26 cellular contexts compared by ENCODE assay signal in the genomic region with DNA sequence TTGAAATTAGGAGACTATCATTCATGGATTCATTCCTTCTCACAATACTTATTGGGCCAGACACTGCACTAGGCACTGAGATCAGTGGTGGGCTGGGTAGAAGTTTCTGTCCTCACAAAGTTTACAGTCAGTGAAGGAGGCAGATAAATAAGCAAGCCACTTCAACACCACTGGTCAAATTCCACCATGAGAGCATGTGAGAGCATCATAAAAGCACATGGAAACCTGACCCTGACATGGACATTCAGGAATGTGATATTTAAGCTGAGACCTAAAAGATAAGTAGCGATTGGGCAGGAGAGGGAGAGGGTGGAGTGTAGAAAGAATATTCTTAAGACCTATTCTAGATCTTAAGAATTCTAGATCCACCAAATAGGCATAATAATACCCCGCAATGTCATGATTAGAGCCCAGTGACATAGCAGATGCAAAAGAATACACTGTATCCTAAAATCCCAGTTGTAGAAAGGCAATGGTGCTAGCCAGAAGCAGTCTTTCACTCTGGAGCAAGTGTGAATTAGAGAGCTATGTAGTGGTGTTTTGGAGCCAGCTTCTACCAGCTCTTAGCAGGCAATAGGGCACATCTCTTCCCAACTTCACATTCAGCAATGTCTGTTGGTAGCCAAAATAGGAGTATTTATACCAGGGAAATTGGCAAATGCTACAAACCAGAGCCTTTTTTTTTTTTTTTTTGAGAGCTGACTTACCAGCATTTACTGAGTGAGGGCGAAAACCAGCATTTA. TPM values are rescaled to one million over a fixed set of nuclear protein-coding genes. Genes with fewer than 3 reads are reported as not detected.
A peak's percentile ranks its signal among the peaks of the same experiment; 100 is the strongest.
DNase-seq lines count a peak whose midpoint lies in the region; ATAC-seq and TF ChIP-seq lines count a peak whose summit lies in the region.
"Had no signal": no experiment of that assay in that cellular context is flagged by ENCODE, and none has a peak within 500 bp of the region (broad histone marks: within the 10 kb centered on the region; RNA-seq: fewer than 3 reads in every experiment).

No MANE protein-coding gene starts in this region.

- no peaks in the 10 kb centered on the region for H4K20me1 ChIP-seq in PC-9 (ENCODE audit: insufficient read depth)

- no peaks in the 10 kb centered on the region for H3K9me3 Mint-ChIP-seq in nephron
- H3K9me3 Mint-ChIP-seq: activated T-cell treated with anti-CD3 and anti-CD28 coated beads, Interleukin-2, amount 50 U/mL, for 4 hours; nephron progenitor cell had no signal

- TF ChIP-seq CTCF in left ventricle myocardium inferior (IDR thresholded peaks at IDR 0.05; ENCODE audit: borderline replicate concordance) (no peak), PC-9 (conservative IDR thresholded peaks at IDR 0.05) (no peak), nephron (IDR thresholded peaks at IDR 0.05; ENCODE audit: unreplicated experiment in 3 of 3) (no peak), upper lobe of right lung (IDR thresholded peaks at IDR 0.05) (no peak)

- H3K9me3 ChIP-seq in left ventricle myocardium inferior (replicated peaks) (no peaks in the 10 kb centered on the region), PC-9 (ENCODE audit: insufficient read depth, low read depth) (no peaks in the 10 kb centered on the region), upper lobe of right lung (no peaks in the 10 kb centered on the region)
- H3K9me3 ChIP-seq: HAP-1, MG63, transverse colon had no signal

- no peaks in the 10 kb centered on the region for H3K36me3 ChIP-seq in left ventricle myocardium inferior
- H3K36me3 ChIP-seq in PC-9 (ENCODE audit: low read depth) = no peaks in the 10 kb centered on the region
- H3K36me3 ChIP-seq in upper lobe of right lung = no peaks in the 10 kb centered on the region
- H3K36me3 ChIP-seq: HAP-1, MG63, transverse colon had no signal

- no peaks in the 10 kb centered on the region; the same call in 1 of the 2 replicates for H3K79me2 ChIP-seq in PC-9 (ENCODE audit: low read depth)
- H3K79me2 ChIP-seq: parathyroid adenoma had no signal

- peaks cover 26% of the 10 kb centered on the region for H3K4me1 Mint-ChIP-seq in nephron

- H3K36me3 Mint-ChIP-seq in nephron (ENCODE audit: low read depth) = no peaks in the 10 kb centered on the region

- intact Hi-C loops in left ventricle myocardium inferior (cut with micrococcal nuclease) = no loop called here
- intact Hi-C loops in cardiac septum (cut with DNase I) = loop anchor here (5.0 kb wide), 1 partner anchor 60 kb away; no protein-coding TSS in a partner anchor
- intact Hi-C loops in PC-9 (cut with micrococcal nuclease; ENCODE audit: unreplicated experiment) = loop anchor here (2.0 to 5.0 kb wide), 4 partner anchors 46 to 145 kb away; partner anchors contain the start of genes PRELID2 and SH3RF2
- intact Hi-C loops in upper lobe of right lung (cut with DNase I) = no loop called here

- POLR2A ChIA-PET in PC-9 (lab: Charles Lee; ENCODE audit: unreplicated experiment) = interaction anchor here (0.6 to 1.0 kb wide), 3 partner anchors 30 to 65 kb away, joined by 3 to 7 read pairs (median 3); no protein-coding TSS in a partner anchor

- peak overlapping the region; percentile 50 for H3K4me2 ChIP-seq in PC-9

- DNase-seq in left ventricle myocardium inferior = no peak
- no peak for DNase-seq in cardiac septum (ENCODE audit: low spot score)
- DNase-seq in PC-9 = no peak
- DNase-seq in upper lobe of right lung = no peak
- no peak for DNase-seq in pons (ENCODE audit: low spot score)
- DNase-seq in stimulated activated naive CD4-positive, alpha-beta T cell treated with Interleukin-2 at 50 U/mL for 16 hours (lab: John Stamatoyannopoulos, UW) = no peak
- no peak for DNase-seq in AML-193 (lab: John Stamatoyannopoulos, UW)
- DNase-seq: activated CD4-positive, alpha-beta T cell treated with anti-CD3 and anti-CD28 coated beads for 1 hour; activated naive CD4-positive, alpha-beta T cell treated with Interleukin-2 at 50 U/mL for 16 hours; activated T-cell treated with anti-CD3 and anti-CD28 coated beads, Interleukin-2, amount 50 U/mL, for 4 hours; cortex of kidney; GF-D8; MG63; midbrain; NCI-H1417 treated with DMSO at 0.1 percent for 48 hours; NCI-H748 treated with DMSO at 0.1 percent for 48 hours; nephron progenitor cell; SHP77 treated with DMSO at 0.1 percent for 48 hours; stimulated activated CD4-positive, alpha-beta T cell treated with anti-CD3 and anti-CD28 coated beads, Interleukin-4, amount 100 ng/mL, for 24 hours; stimulated activated naive CD8-positive, alpha-beta T cell treated with anti-CD3 and anti-CD28 coated beads, Interleukin-15, Interleukin-2, amounts not matched to agents 100 U/mL and 50 U/mL, for 24 hours; transverse colon had no signal

- ATAC-seq in upper lobe of right lung = peak; percentile 36
- ATAC-seq: activated T-cell treated with anti-CD3 and anti-CD28 coated beads, Interleukin-2, amount 50 U/mL, for 4 hours; K562; stimulated activated naive CD8-positive, alpha-beta T cell treated with anti-CD3 and anti-CD28 coated beads, Interleukin-15, Interleukin-2, amounts not matched to agents 100 U/mL and 50 U/mL, for 24 hours had no signal

- H3K4me1 ChIP-seq in left ventricle myocardium inferior (peaks cover 46% of the 10 kb centered on the region), PC-9 (replicated peaks; ENCODE audit: insufficient read depth) (peaks cover 44% of the 10 kb centered on the region), upper lobe of right lung (peaks cover 15% of the 10 kb centered on the region)
- H3K4me1 ChIP-seq: HAP-1, parathyroid adenoma had no signal

- H3K27ac Mint-ChIP-seq in nephron = peak overlapping the region in 2 of 3 experiments; percentile 50 to 93
- H3K27ac Mint-ChIP-seq: nephron progenitor cell had no signal

- H3K4me3 ChIP-seq in left ventricle myocardium inferior (no peak overlapping the region), PC-9 (no peak overlapping the region), upper lobe of right lung (no peak overlapping the region)
- H3K4me3 ChIP-seq: HAP-1, K562, MG63, transverse colon had no signal

- no peaks in the 10 kb centered on the region for H3K27me3 ChIP-seq in left ventricle myocardium inferior (ENCODE audit: low read depth)
- no peaks in the 10 kb centered on the region for H3K27me3 ChIP-seq in PC-9 (ENCODE audit: insufficient read depth, low read depth)
- no peaks in the 10 kb centered on the region for H3K27me3 ChIP-seq in upper lobe of right lung
- H3K27me3 ChIP-seq: MG63, transverse colon had no signal

- no peak overlapping the region for H2AFZ ChIP-seq in PC-9
- H2AFZ ChIP-seq: parathyroid adenoma had no signal

- no peak overlapping the region for H3K4me3 Mint-ChIP-seq in nephron
- H3K4me3 Mint-ChIP-seq: activated T-cell treated with anti-CD3 and anti-CD28 coated beads, Interleukin-2, amount 50 U/mL, for 4 hours; nephron progenitor cell had no signal

- H3K27ac ChIP-seq in left ventricle myocardium inferior (replicated peaks) (peak overlapping the region; percentile 42), PC-9 (peak overlapping the region; percentile 57), upper lobe of right lung (no peak overlapping the region)
- H3K27ac ChIP-seq: parathyroid adenoma had no signal

- no peaks in the 10 kb centered on the region for H3K27me3 Mint-ChIP-seq in nephron (ENCODE audit: low read depth)

- peaks cover 16% of the 10 kb centered on the region for H3F3A ChIP-seq in PC-9 (ENCODE audit: insufficient read depth, low read depth)

- H3K9me2 ChIP-seq in PC-9 (ENCODE audit: insufficient read depth) = no peaks in the 10 kb centered on the region

- CTCF ChIA-PET in PC-9 (lab: Charles Lee) = interaction anchor here (0.6 kb wide), 1 partner anchor 59 kb away, joined by 5 read pairs; no protein-coding TSS in a partner anchor

- no TSS peak for BruUV-seq in PC-9 (replicated peaks; lab: Mats Ljungman, UMichigan)

RNA-seq across cellular contexts. Expression of gene SH3RF2, which starts 46.4 kb away (rescaled TPM):
- 376 TPM for total RNA-seq in left ventricle myocardium inferior
- 231 TPM for total RNA-seq in cardiac septum
- 30.9 and 37.2 TPM in 2 replicates for total RNA-seq in PC-9 (2021)
- total RNA-seq in upper lobe of right lung = 12.4 TPM
- total RNA-seq: activated CD8-positive, alpha-beta memory T cell treated with anti-CD3 and anti-CD28 coated beads for 36 hours; K562 had no signal

Comparison
In these comparisons a context has a peak if more than half of its experiments do, and no peak if none do; other contexts are left out.
1. intact Hi-C loops: an anchor here in cardiac septum (5.0 kb wide) and PC-9 (2.0 to 5.0 kb wide); none called in left ventricle myocardium inferior and upper lobe of right lung.